ENCODE assay signal across 12 cellular contexts in the genomic region with DNA sequence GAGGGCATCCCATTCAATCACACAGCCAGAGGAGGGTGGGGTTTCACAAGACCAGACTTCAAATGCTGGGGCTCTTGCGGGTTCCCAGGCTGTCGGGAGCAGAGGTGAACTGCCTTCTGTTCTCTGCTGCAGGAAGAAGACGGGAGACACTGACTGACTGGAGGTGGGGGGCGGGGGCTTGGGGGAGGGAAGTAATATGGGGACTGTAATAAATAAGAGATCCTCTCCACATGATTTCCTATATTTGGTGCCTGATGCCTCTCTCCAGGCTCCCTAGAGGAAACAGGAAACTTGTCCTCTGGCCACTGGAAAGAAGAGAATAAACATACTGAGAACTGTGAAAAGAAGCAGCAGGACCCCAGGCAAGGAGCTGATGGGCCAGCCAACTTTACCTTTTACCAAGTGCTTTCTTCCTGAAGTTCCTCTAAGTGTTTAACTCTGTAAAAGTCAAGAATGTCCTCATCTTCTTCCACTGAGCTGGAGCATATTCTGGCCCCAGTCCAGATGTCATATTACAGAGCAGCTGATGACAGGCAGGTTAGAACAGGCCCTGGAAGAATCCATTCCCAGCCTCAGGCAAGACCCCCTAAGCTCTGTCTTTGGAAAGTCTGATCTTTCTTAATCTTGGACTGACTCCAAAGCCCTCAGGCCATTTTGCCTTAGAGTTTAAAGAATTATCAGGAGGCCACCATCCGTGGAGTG. TPM values are rescaled to one million over a fixed set of nuclear protein-coding genes. Genes with fewer than 3 reads are reported as not detected.
DNase-seq lines count a peak whose midpoint lies in the region; FAIRE-seq and TF ChIP-seq lines count a peak whose summit lies in the region.
"Had no signal": no experiment of that assay in that cellular context is flagged by ENCODE, and none has a peak within 500 bp of the region (broad histone marks: within the 10 kb centered on the region; RNA-seq: fewer than 3 reads in every experiment).

No MANE protein-coding gene starts in this region.

- no peaks in the 10 kb centered on the region for H3K36me3 ChIP-seq in ascending aorta

- intact Hi-C loops in ascending aorta (cut with DNase I), result no loop called here

- H3K27me3 ChIP-seq in ascending aorta, result no peaks in the 10 kb centered on the region

- no peaks in the 10 kb centered on the region for H3K9me3 ChIP-seq in ascending aorta

- no peak overlapping the region for H3K4me3 Mint-ChIP-seq in glutamatergic neuron (ENCODE audit: unreplicated experiment)
- H3K4me3 Mint-ChIP-seq: activated CD4-positive, alpha-beta T cell treated with anti-CD3 and anti-CD28 coated beads, Interleukin-2, amount 10 ng/mL, durations not matched to agents 24 days and 14 days; brain had no signal

- peaks cover 6% of the 10 kb centered on the region for H3K4me1 Mint-ChIP-seq in glutamatergic neuron (ENCODE audit: low read depth, unreplicated experiment)
- H3K4me1 Mint-ChIP-seq: activated CD4-positive, alpha-beta T cell treated with anti-CD3 and anti-CD28 coated beads, Interleukin-2, amount 10 ng/mL, durations not matched to agents 24 days and 14 days; brain had no signal

- FAIRE-seq in D721Med (lab: Jason Lieb, UNC), result no peak

- no peak overlapping the region for H3K27ac ChIP-seq in ascending aorta

- peaks cover 3% of the 10 kb centered on the region for H3K9me3 Mint-ChIP-seq in glutamatergic neuron (ENCODE audit: unreplicated experiment)
- H3K9me3 Mint-ChIP-seq: activated CD4-positive, alpha-beta T cell treated with anti-CD3 and anti-CD28 coated beads, Interleukin-2, amount 10 ng/mL, durations not matched to agents 24 days and 14 days; brain had no signal

- H3K4me3 ChIP-seq in ascending aorta, result no peak overlapping the region

- no peaks in the 10 kb centered on the region for H3K36me3 Mint-ChIP-seq in glutamatergic neuron (ENCODE audit: unreplicated experiment)
- H3K36me3 Mint-ChIP-seq: brain had no signal

- no peaks in the 10 kb centered on the region for H3K27me3 Mint-ChIP-seq in glutamatergic neuron (ENCODE audit: unreplicated experiment)

- TF ChIP-seq CTCF in glutamatergic neuron (IDR thresholded peaks at IDR 0.05; ENCODE audit: partially characterized antibody, unreplicated experiment), result no peak
- TF ChIP-seq CTCF in D721Med (IDR thresholded peaks at IDR 0.05; ENCODE audit: insufficient read depth, missing control alignments), result no peak
- TF ChIP-seq CTCF in ascending aorta (IDR thresholded peaks at IDR 0.05), result no peak

- peak; percentile 10 for DNase-seq in DMS53 treated with DMSO at 0.1 percent for 48 hours (lab: John Stamatoyannopoulos, UW; ENCODE audit: unreplicated experiment)
- DNase-seq in NCI-H1694 (lab: John Stamatoyannopoulos, UW), result peak; percentile 44
- DNase-seq in dermis blood vessel endothelial cell, result peak; percentile 72
- DNase-seq in myocyte (ENCODE audit: low read depth), result peak; percentile 34
- no peak for DNase-seq in glutamatergic neuron
- DNase-seq in D721Med (ENCODE audit: insufficient read length, low spot score), result no peak
- DNase-seq in ascending aorta (ENCODE audit: low spot score in 2 of 2), result no peak
- DNase-seq in activated CD8-positive, alpha-beta memory T cell treated with anti-CD3 and anti-CD28 coated beads, Interleukin-2, amount 50 U/mL, for 4 hours, result no peak
- DNase-seq: activated CD4-positive, alpha-beta T cell treated with anti-CD3 and anti-CD28 coated beads, Interleukin-2, amount 10 ng/mL, durations not matched to agents 24 days and 14 days; C1 segment of cervical spinal cord; NK-92 treated with Interleukin-12 subunit alpha and Interleukin-12 subunit beta, amount 100 ng/mL, for 24 hours had no signal

- H3K4me1 ChIP-seq in ascending aorta, result no peaks in the 10 kb centered on the region

- H3K27ac Mint-ChIP-seq in glutamatergic neuron (ENCODE audit: unreplicated experiment), result no peak overlapping the region
- H3K27ac Mint-ChIP-seq: activated CD4-positive, alpha-beta T cell treated with anti-CD3 and anti-CD28 coated beads, Interleukin-2, amount 10 ng/mL, durations not matched to agents 24 days and 14 days; brain had no signal

RNA-seq across cellular contexts. Expression of gene ADGRF5, which starts 33.2 kb away (rescaled TPM):
- total RNA-seq in dermis blood vessel endothelial cell (140 and 211 TPM in 2 replicates), myocyte (0.03 TPM in 1 of 2 replicates, not detected in the other), glutamatergic neuron (ENCODE audit: unreplicated experiment) (0.37 TPM), ascending aorta (29.6 TPM)
- 0.33 TPM for polyA plus RNA-seq in myocyte (2012)
- total RNA-seq: activated CD4-positive, alpha-beta T cell treated with anti-CD3 and anti-CD28 coated beads, Interleukin-2, amount 10 ng/mL, durations not matched to agents 24 days and 14 days had no signal

Comparison
In these comparisons a context has a peak if more than half of its experiments do, and no peak if none do; other contexts are left out.
1. DNase-seq: peak in DMS53 treated with DMSO at 0.1 percent for 48 hours (single experiment), NCI-H1694 (single experiment), dermis blood vessel endothelial cell (single experiment) and myocyte (single experiment); none in glutamatergic neuron (single experiment), D721Med (single experiment), ascending aorta (0 of 2) and activated CD8-positive, alpha-beta memory T cell treated with anti-CD3 and anti-CD28 coated beads, Interleukin-2, amount 50 U/mL, for 4 hours (single experiment).
2. RNA of gene ADGRF5, which starts 33.2 kb away (total RNA-seq): 140 to 211 TPM in dermis blood vessel endothelial cell and 29.6 TPM in ascending aorta (single experiment); 0.37 TPM in glutamatergic neuron (single experiment) and 0.03 TPM in myocyte; every median in the first group is over 10 times any median in the second.